ENCODE assay signal across 17 cellular contexts in the genomic region with DNA sequence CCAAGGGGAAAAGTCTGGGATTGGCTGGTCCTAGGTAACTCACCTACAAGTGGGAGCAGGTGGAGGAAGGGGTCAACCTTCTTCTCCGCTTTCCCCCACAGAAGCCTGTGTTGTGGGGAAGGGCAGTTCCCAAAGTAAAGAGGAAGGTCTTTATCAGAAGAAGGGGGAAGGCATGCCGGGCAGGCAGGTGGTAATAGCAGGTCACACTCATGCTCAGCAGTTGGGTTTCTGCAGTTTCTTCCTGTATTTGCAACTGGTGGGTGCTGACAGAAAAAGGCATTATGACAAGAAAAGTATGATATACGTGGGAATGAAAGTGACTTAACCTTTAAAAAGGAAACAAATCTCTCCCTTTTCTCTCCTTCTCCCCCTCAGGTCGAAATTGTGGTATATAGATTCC. TPM values are rescaled to one million over a fixed set of nuclear protein-coding genes. Genes with fewer than 3 reads are reported as not detected.
DNase-seq lines count a peak whose midpoint lies in the region; ATAC-seq, FAIRE-seq and TF ChIP-seq lines count a peak whose summit lies in the region.
"Had no signal": no experiment of that assay in that cellular context is flagged by ENCODE, and none has a peak within 500 bp of the region (broad histone marks: within the 10 kb centered on the region; RNA-seq: fewer than 3 reads in every experiment).

No MANE protein-coding gene starts in this region.

- TF ChIP-seq EP300 in GM12878 (IDR thresholded peaks at IDR 0.05; ENCODE audit: borderline replicate concordance in 1 of 2, control insufficient read depth in 1 of 2, low read depth in 2 of 2, low read length in 2 of 2) = no peak

- no peak overlapping the region for H3K9ac ChIP-seq in GM12878 (ENCODE audit: control insufficient read depth, insufficient read depth, low read length)
- H3K9ac ChIP-seq: BLaER1 treated with 17β-estradiol and CSF1 and Interleukin-3, amounts not matched to agents 10 nM and 100 nM had no signal

- BruUV-seq in OCI-LY7 (replicated peaks; lab: Mats Ljungman, UMichigan) (no TSS peak), GM12878 (replicated peaks; lab: Mats Ljungman, UMichigan) (no TSS peak)

- no peaks in the 10 kb centered on the region for H3K9me2 ChIP-seq in OCI-LY7 (ENCODE audit: insufficient read depth, low read length)

- intact Hi-C loops in OCI-LY7 (cut with micrococcal nuclease; ENCODE audit: unreplicated experiment) = no loop called here
- intact Hi-C loops in GM12878 (cut with micrococcal nuclease; ENCODE audit: unreplicated experiment) = loop anchor here (5.0 kb wide), 1 partner anchor 125 kb away; no protein-coding TSS in a partner anchor
- intact Hi-C loops in upper lobe of right lung (cut with DNase I) = no loop called here

- DNase-seq in stimulated activated CD4-positive, alpha-beta T cell treated with anti-CD3 and anti-CD28 coated beads, Interleukin-1b, Interleukin-23, amount 100 ng/mL, for 48 hours = peak; percentile 45
- DNase-seq in stimulated activated CD4-positive, alpha-beta T cell treated with anti-CD3 and anti-CD28 coated beads, Interleukin-2, amount 100 ng/mL, for 48 hours = no peak
- DNase-seq in OCI-LY7 (ENCODE audit: low spot score) = peak; percentile 68
- no peak for DNase-seq in GM12878 (ENCODE audit: low read depth, low spot score)
- no peak for DNase-seq in upper lobe of right lung
- DNase-seq in effector CD4-positive, alpha-beta T cell = no peak
- DNase-seq in RPMI8226 = no peak
- DNase-seq: GDM1, heart left ventricle, left cardiac atrium, NCI-H1436 treated with DMSO at 0.1 percent for 48 hours, NCI-H526, SHP77, stomach had no signal

- H3K79me2 ChIP-seq in OCI-LY7 (ENCODE audit: insufficient read depth, low read depth, low read length) (peaks cover 76% of the 10 kb centered on the region), GM12878 (ENCODE audit: control insufficient read depth, insufficient read depth, low read length) (peaks cover 41% of the 10 kb centered on the region)

- H3K9me3 ChIP-seq in OCI-LY7 (ENCODE audit: low read length) = no peaks in the 10 kb centered on the region
- H3K9me3 ChIP-seq in GM12878 (replicated peaks; ENCODE audit: control insufficient read depth, insufficient read depth, low read length) = no peaks in the 10 kb centered on the region
- H3K9me3 ChIP-seq in upper lobe of right lung = no peaks in the 10 kb centered on the region
- H3K9me3 ChIP-seq: BLaER1 treated with 17β-estradiol and CSF1 and Interleukin-3, amounts not matched to agents 10 nM and 100 nM; heart left ventricle; stomach had no signal

- H3K4me2 ChIP-seq in OCI-LY7 (ENCODE audit: low read length) = peak overlapping the region; percentile 84
- H3K4me2 ChIP-seq in GM12878 (ENCODE audit: control insufficient read depth, insufficient read depth) = peak overlapping the region; percentile 38; the same call in 1 of the 2 replicates

- RAD21 ChIA-PET in GM12878 (lab: Charles Lee; ENCODE audit: unreplicated experiment) = interaction anchor here (0.8 kb wide), 2 partner anchors 15 to 19 kb away, joined by 4 read pairs; no protein-coding TSS in a partner anchor

- TF ChIP-seq RAD21 in GM12878 (IDR thresholded peaks at IDR 0.05; ENCODE audit: insufficient read depth, low read depth, low read length) = no peak

- CTCF ChIA-PET in OCI-LY7 (lab: Charles Lee; ENCODE audit: unreplicated experiment) (no interaction called here), GM12878 (lab: Yijun Ruan, JAX) (interaction anchor here (0.8 to 12.8 kb wide), 5 partner anchors 13 to 66 kb away, joined by 3 to 106 read pairs (median 12); no protein-coding TSS in a partner anchor)

- peak overlapping the region; percentile 99 for H3K27ac ChIP-seq in OCI-LY7 (ENCODE audit: low read depth, low read length, poor library complexity, severe bottlenecking)
- peak overlapping the region; percentile 33 for H3K27ac ChIP-seq in GM12878 (ENCODE audit: control insufficient read depth, insufficient read depth)
- peak overlapping the region; percentile 47 for H3K27ac ChIP-seq in upper lobe of right lung
- H3K27ac ChIP-seq: BLaER1 treated with 17β-estradiol and CSF1 and Interleukin-3, amounts not matched to agents 10 nM and 100 nM; heart left ventricle had no signal

- TF ChIP-seq POLR2A in GM12878 (IDR thresholded peaks at IDR 0.05; ENCODE audit: low read depth, low read length) = no peak

- H4K20me1 ChIP-seq in OCI-LY7 (ENCODE audit: insufficient read depth, low read length) = no peaks in the 10 kb centered on the region
- no peaks in the 10 kb centered on the region for H4K20me1 ChIP-seq in GM12878 (ENCODE audit: control insufficient read depth, insufficient read depth)

- H3K36me3 ChIP-seq in OCI-LY7 (ENCODE audit: insufficient read depth, low read length) (peaks cover 48% of the 10 kb centered on the region), GM12878 (ENCODE audit: control insufficient read depth in 2 of 2, insufficient read depth in 2 of 2, low read length in 1 of 2) (no peaks in the 10 kb centered on the region), upper lobe of right lung (no peaks in the 10 kb centered on the region)
- H3K36me3 ChIP-seq: BLaER1 treated with 17β-estradiol and CSF1 and Interleukin-3, amounts not matched to agents 10 nM and 100 nM had no signal

- TF ChIP-seq CTCF in OCI-LY7 (conservative IDR thresholded peaks at IDR 0.05; ENCODE audit: low read length) (no peak), GM12878 (IDR thresholded peaks at IDR 0.05 in 2 of 3, conservative IDR thresholded peaks at IDR 0.05 in 1 of 3; ENCODE audit: control insufficient read depth in 2 of 3, extremely low read depth in 1 of 3, insufficient read depth in 1 of 3, low read depth in 3 of 3, low read length in 3 of 3) (no peak), upper lobe of right lung (IDR thresholded peaks at IDR 0.05) (no peak)

- ATAC-seq in GM12878 = peak; percentile 13; the same call in 2 of the 3 replicates
- ATAC-seq in upper lobe of right lung = no peak
- no peak for ATAC-seq in GM21825 (IDR thresholded peaks at IDR 0.05; ENCODE audit: unreplicated experiment)
- ATAC-seq: heart left ventricle, HepG2, left cardiac atrium had no signal

- whole genome bisulfite sequencing in GM12878 (ENCODE audit: insufficient coverage, insufficient replicate concordance, low lambda C conversion rate, missing lambda C conversion rate) = 16% methylated on average over 4 of the region's 4 CpGs

- peaks cover 80% of the 10 kb centered on the region for H3K4me1 ChIP-seq in OCI-LY7 (ENCODE audit: insufficient read depth, low read length, poor library complexity, severe bottlenecking)
- H3K4me1 ChIP-seq in GM12878 (ENCODE audit: control insufficient read depth, insufficient read depth, low read length) = peaks cover 12% of the 10 kb centered on the region
- no peaks in the 10 kb centered on the region for H3K4me1 ChIP-seq in upper lobe of right lung

- SMC1A ChIA-PET in GM12878 (lab: Charles Lee; ENCODE audit: uncharacterized antibody, unreplicated experiment) = interaction anchor here (0.9 to 1.1 kb wide), 3 partner anchors 10 to 19 kb away, joined by 3 read pairs; no protein-coding TSS in a partner anchor

- H3K27me3 ChIP-seq in GM12878 (replicated peaks in 1 of 2; ENCODE audit: control insufficient read depth in 2 of 2, insufficient read depth in 2 of 2, low read length in 1 of 2) (no peaks in the 10 kb centered on the region), upper lobe of right lung (no peaks in the 10 kb centered on the region)
- H3K27me3 ChIP-seq: BLaER1 treated with 17β-estradiol and CSF1 and Interleukin-3, amounts not matched to agents 10 nM and 100 nM; heart left ventricle; stomach had no signal

- POLR2A ChIA-PET in OCI-LY7 (lab: Charles Lee) = interaction anchor here (1.6 kb wide), 1 partner anchor 15 kb away, joined by 7 read pairs; no protein-coding TSS in a partner anchor
- POLR2A ChIA-PET in GM12878 (lab: Charles Lee) = interaction anchor here (1.3 kb wide), 1 partner anchor 9 kb away, joined by 3 read pairs; no protein-coding TSS in a partner anchor

- in situ Hi-C loops in GM12878 (cut with MboI) = loop anchor here (25.0 kb wide), 1 partner anchor 1185 kb away; a partner anchor contains a TSS

- FAIRE-seq in GM12878 (lab: Jason Lieb, UNC) = no peak

- no peak overlapping the region for H2AFZ ChIP-seq in OCI-LY7 (ENCODE audit: low read length)
- H2AFZ ChIP-seq in GM12878 (ENCODE audit: control insufficient read depth, low read depth, low read length) = no peak overlapping the region

- H3K4me3 ChIP-seq in OCI-LY7 (ENCODE audit: low read depth, low read length, poor library complexity, severe bottlenecking) (peak overlapping the region; percentile 75), GM12878 (peak overlapping the region; percentile 34; the same call in 1 of the 2 replicates), upper lobe of right lung (no peak overlapping the region)
- H3K4me3 ChIP-seq: BLaER1 treated with 17β-estradiol and CSF1 and Interleukin-3, amounts not matched to agents 10 nM and 100 nM; heart left ventricle; stomach had no signal

TF ChIP-seq in GM12878, 131 proteins besides CTCF, POLR2A, EP300 and RAD21 (continues in another document):
- TF ChIP-seq MEF2A (IDR thresholded peaks at IDR 0.05; ENCODE audit: insufficient read depth, low read depth, low read length) (no peak), EGR1 (IDR thresholded peaks at IDR 0.05; ENCODE audit: borderline replicate concordance in 1 of 2, low read depth in 2 of 2, low read length in 2 of 2) (no peak), CREB1 (IDR thresholded peaks at IDR 0.05; ENCODE audit: low read depth) (no peak)
- TF ChIP-seq, protein P1, sequence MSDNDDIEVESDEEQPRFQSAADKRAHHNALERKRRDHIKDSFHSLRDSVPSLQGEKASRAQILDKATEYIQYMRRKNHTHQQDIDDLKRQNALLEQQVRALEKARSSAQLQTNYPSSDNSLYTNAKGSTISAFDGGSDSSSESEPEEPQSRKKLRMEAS (IDR thresholded peaks at IDR 0.05; ENCODE audit: low read depth, low read length) = no peak

RNA-seq across cellular contexts. Expression of a gene that starts 3.6 kb away (rescaled TPM):
- 49.7 TPM in 2 replicates for total RNA-seq in OCI-LY7 (2014; rRNA removed; shearing (Covaris generic))
- total RNA-seq in OCI-LY7 (2022) (57.6 and 63.4 TPM in 2 replicates), GM12878 (2014; rRNA removed) (22.7 and 23.6 TPM in 2 replicates), GM12878 (2014; rRNA removed; fragmentation: Illumina TruSeq; extraction: Trizol) (20.3 and 22.2 TPM in 2 replicates), GM12878 (2021) (29.2 and 31.8 TPM in 2 replicates), upper lobe of right lung (27.3 TPM)
- 47.2 and 51.2 TPM in 2 replicates for total RNA-seq in GM12878 (2013; cell fraction: nucleolus; rRNA removed)
- polyA plus RNA-seq in GM12878 (2011; ENCODE audit: low read depth) = 10.8 TPM
- polyA plus RNA-seq in GM12878 (2011; rRNA removed) (31.4 and 38.5 TPM in 2 replicates), GM12878 (2014; fragmentation: Illumina TruSeq; extraction: Trizol) (32.2 and 40.5 TPM in 2 replicates), GM12878 (2014; fragmentation: Nextera tagmentation; extraction: Ambion mirVana) (1 to 10 TPM; 1.2 to 2.5 TPM), GM12878 (2014; rRNA removed) (25.0 and 25.4 TPM in 2 replicates), GM12878 (2016; fragmentation: Nextera tagmentation; extraction: Ambion mirVana) (1 to 10 TPM; 3.8 to 4.8 TPM)
- polyA plus RNA-seq in GM12878 (2011; cell fraction: cytosol; rRNA removed) = 23.2 and 25.3 TPM in 2 replicates
- polyA plus RNA-seq in GM12878 (2011; cell fraction: nucleus; rRNA removed) = 41.1 and 43.8 TPM in 2 replicates
- 17.4 and 18.0 TPM in 2 replicates for polyA plus RNA-seq in GM12878 (2012)
- polyA minus RNA-seq in GM12878 (2011; rRNA and poly(A)+ RNA removed) = 27.8 and 33.9 TPM in 2 replicates
- 8.8 and 12.8 TPM in 2 replicates for polyA minus RNA-seq in GM12878 (2011; cell fraction: cytosol; rRNA and poly(A)+ RNA removed)
- polyA minus RNA-seq in GM12878 (2011; cell fraction: nucleus; rRNA and poly(A)+ RNA removed) = 12.8 and 19.2 TPM in 2 replicates

Comparison
In these comparisons a context has a peak if more than half of its experiments do, and no peak if none do; other contexts are left out.
1. DNase-seq: peak in stimulated activated CD4-positive, alpha-beta T cell treated with anti-CD3 and anti-CD28 coated beads, Interleukin-1b, Interleukin-23, amount 100 ng/mL, for 48 hours (single experiment) and OCI-LY7 (single experiment); none in stimulated activated CD4-positive, alpha-beta T cell treated with anti-CD3 and anti-CD28 coated beads, Interleukin-2, amount 100 ng/mL, for 48 hours (0 of 2), GM12878 (single experiment), upper lobe of right lung (single experiment), effector CD4-positive, alpha-beta T cell (single experiment) and RPMI8226 (single experiment).
2. H3K27ac ChIP-seq: peak in every context shown above with its lines; median percentile 99 in OCI-LY7; 47 in upper lobe of right lung; 33 in GM12878.